Comparison of ENCODE assay signal across 5 cellular contexts in the genomic region with DNA sequence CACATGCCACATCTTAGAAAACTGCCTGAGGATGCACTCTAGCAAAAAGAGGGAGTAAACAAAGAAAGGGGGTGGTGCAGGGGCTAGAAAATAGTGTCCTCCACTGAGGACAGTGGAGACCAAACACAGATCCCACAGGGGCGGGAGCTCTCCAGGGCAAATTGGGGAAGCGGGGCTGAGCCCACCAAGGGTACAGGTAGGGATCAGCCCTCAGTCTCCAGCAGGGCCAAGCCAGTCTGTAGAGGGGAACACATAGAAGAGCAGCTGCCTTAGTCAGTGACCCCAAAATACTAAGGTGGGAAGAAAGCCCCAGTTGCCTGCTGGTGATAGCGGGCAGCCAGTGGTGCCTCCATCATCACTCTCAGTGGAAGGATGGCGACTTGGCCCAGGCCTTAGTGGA.
"Had no signal": no experiment of that assay in that cellular context is flagged by ENCODE, and none has a peak within 500 bp of the region (broad histone marks: within the 10 kb centered on the region; RNA-seq: fewer than 3 reads in every experiment).

No MANE protein-coding gene starts in this region.

- H3K9me3 Mint-ChIP-seq: H9 had no signal

- DNase-seq: H9, HCEC 1CT, IMR-90 had no signal

- H3K4me3 Mint-ChIP-seq: GM23338, H9 had no signal

- H3K27ac Mint-ChIP-seq: GM23338, H9 had no signal

- ATAC-seq: GM23338, K562 had no signal
